In the genomic region with DNA sequence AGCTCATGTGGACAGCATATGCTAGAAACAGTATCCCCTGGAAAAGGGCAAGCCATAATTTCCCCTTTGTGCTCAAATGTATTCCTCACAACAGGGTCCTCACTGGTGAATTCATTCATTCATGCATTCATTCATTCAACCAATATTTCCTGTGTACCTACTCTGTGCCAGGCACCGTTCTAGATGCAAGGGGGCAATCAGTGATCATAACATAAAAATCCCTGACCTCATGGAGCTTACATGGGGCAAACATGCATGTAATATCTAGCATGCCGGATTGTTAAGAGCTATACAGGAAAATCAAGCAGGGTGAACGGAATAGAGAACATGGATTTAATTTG, we compare ENCODE assay signal across 13 cellular contexts. TPM values are rescaled to one million over a fixed set of nuclear protein-coding genes. Genes with fewer than 3 reads are reported as not detected.
A peak's percentile ranks its signal among the peaks of the same experiment; 100 is the strongest.
DNase-seq lines count a peak whose midpoint lies in the region; ATAC-seq and TF ChIP-seq lines count a peak whose summit lies in the region.
"Had no signal": no experiment of that assay in that cellular context is flagged by ENCODE, and none has a peak within 500 bp of the region (broad histone marks: within the 10 kb centered on the region; RNA-seq: fewer than 3 reads in every experiment).

No MANE protein-coding gene starts in this region.

- H3K27ac ChIP-seq in OCI-LY1 (ENCODE audit: low read depth, low read length, poor library complexity, severe bottlenecking), result peak overlapping the region; percentile 57
- H3K27ac ChIP-seq: thyroid gland had no signal

- H3K9me2 ChIP-seq in OCI-LY1 (ENCODE audit: low read depth, low read length), result no peaks in the 10 kb centered on the region

- H3K9me3 Mint-ChIP-seq in T-helper 2 cell treated with Interferon-gamma antibody and Interleukin-4, amounts not matched to agents 5 μg/mL and 100 μg/mL, for 36 hours, result no peaks in the 10 kb centered on the region
- no peaks in the 10 kb centered on the region for H3K9me3 Mint-ChIP-seq in chondrocyte (ENCODE audit: low read depth)
- no peaks in the 10 kb centered on the region for H3K9me3 Mint-ChIP-seq in osteocyte (ENCODE audit: unreplicated experiment)

- TF ChIP-seq CTCF in OCI-LY1 (IDR thresholded peaks at IDR 0.05; ENCODE audit: low read length), result no peak
- no peak for TF ChIP-seq CTCF in chondrocyte (IDR thresholded peaks at IDR 0.05)
- no peak for TF ChIP-seq CTCF in osteocyte (IDR thresholded peaks at IDR 0.05)

- H3K9ac ChIP-seq in OCI-LY1 (ENCODE audit: low read length), result peak overlapping the region; percentile 29; the same call in 1 of the 2 replicates

- peak overlapping the region; percentile 75 for H3K4me3 ChIP-seq in OCI-LY1 (ENCODE audit: low read depth, low read length, poor library complexity, severe bottlenecking)
- H3K4me3 ChIP-seq: thyroid gland had no signal

- DNase-seq in T-helper 2 cell treated with Interferon-gamma antibody and Interleukin-4, amounts not matched to agents 5 μg/mL and 100 μg/mL, for 36 hours (ENCODE audit: low spot score), result no peak
- no peak for DNase-seq in T-helper 2 cell
- DNase-seq in chondrocyte (ENCODE audit: low spot score), result no peak
- DNase-seq in osteocyte (ENCODE audit: extremely low spot score, unreplicated experiment), result no peak
- no peak for DNase-seq in effector CD8-positive, alpha-beta T cell (lab: John Stamatoyannopoulos, UW)
- no peak for DNase-seq in stimulated activated naive CD4-positive, alpha-beta T cell (lab: John Stamatoyannopoulos, UW)
- DNase-seq: 8988T, DMS 273 treated with DMSO at 0.1 percent for 48 hours, NCI-H1105 treated with DMSO at 0.1 percent for 48 hours, NCI-H510A, thyroid gland had no signal

- H3K9me3 ChIP-seq in OCI-LY1 (ENCODE audit: low read length), result no peaks in the 10 kb centered on the region
- H3K9me3 ChIP-seq: thyroid gland had no signal

- H3K79me2 ChIP-seq in OCI-LY1 (ENCODE audit: insufficient read depth, low read length), result peaks cover 82% of the 10 kb centered on the region

- H3K36me3 ChIP-seq in OCI-LY1 (ENCODE audit: insufficient read depth, low read length), result peaks cover 53% of the 10 kb centered on the region

- H3K4me1 Mint-ChIP-seq in T-helper 2 cell treated with Interferon-gamma antibody and Interleukin-4, amounts not matched to agents 5 μg/mL and 100 μg/mL, for 36 hours (ENCODE audit: low read depth), result peaks cover 50% of the 10 kb centered on the region
- peaks cover 47% of the 10 kb centered on the region for H3K4me1 Mint-ChIP-seq in chondrocyte (ENCODE audit: low read depth)
- peaks cover 41% of the 10 kb centered on the region for H3K4me1 Mint-ChIP-seq in osteocyte (ENCODE audit: unreplicated experiment)

- peaks cover 44% of the 10 kb centered on the region for H3K36me3 Mint-ChIP-seq in T-helper 2 cell treated with Interferon-gamma antibody and Interleukin-4, amounts not matched to agents 5 μg/mL and 100 μg/mL, for 36 hours (ENCODE audit: low read depth)
- no peaks in the 10 kb centered on the region for H3K36me3 Mint-ChIP-seq in chondrocyte (ENCODE audit: low read depth)
- peaks cover 11% of the 10 kb centered on the region for H3K36me3 Mint-ChIP-seq in osteocyte (ENCODE audit: unreplicated experiment)

- H3K4me3 Mint-ChIP-seq in T-helper 2 cell treated with Interferon-gamma antibody and Interleukin-4, amounts not matched to agents 5 μg/mL and 100 μg/mL, for 36 hours, result peak overlapping the region; percentile 99
- peak overlapping the region; percentile 20 for H3K4me3 Mint-ChIP-seq in chondrocyte (ENCODE audit: unreplicated experiment)
- peak overlapping the region; percentile 92 for H3K4me3 Mint-ChIP-seq in osteocyte (ENCODE audit: unreplicated experiment)

- ATAC-seq in GM21528 (IDR thresholded peaks at IDR 0.05; ENCODE audit: low FRiP score, unreplicated experiment), result no peak

- H4K20me1 ChIP-seq in OCI-LY1 (ENCODE audit: insufficient read depth, low read length), result no peaks in the 10 kb centered on the region

- no peaks in the 10 kb centered on the region for H3F3A ChIP-seq in OCI-LY1 (ENCODE audit: insufficient read depth, low read length)

- no peak overlapping the region for H3K27ac Mint-ChIP-seq in T-helper 2 cell treated with Interferon-gamma antibody and Interleukin-4, amounts not matched to agents 5 μg/mL and 100 μg/mL, for 36 hours
- no peak overlapping the region for H3K27ac Mint-ChIP-seq in chondrocyte (ENCODE audit: unreplicated experiment)
- no peak overlapping the region for H3K27ac Mint-ChIP-seq in osteocyte (ENCODE audit: unreplicated experiment)

- H3K4me2 ChIP-seq in OCI-LY1 (ENCODE audit: low read length), result peak overlapping the region; percentile 100

- H3K4me1 ChIP-seq in OCI-LY1 (ENCODE audit: insufficient read depth, low read length, severe bottlenecking), result peaks cover 57% of the 10 kb centered on the region

- H3K27me3 ChIP-seq in OCI-LY1 (ENCODE audit: insufficient read depth, low read length), result no peaks in the 10 kb centered on the region
- H3K27me3 ChIP-seq: thyroid gland had no signal

- H3K27me3 Mint-ChIP-seq in T-helper 2 cell treated with Interferon-gamma antibody and Interleukin-4, amounts not matched to agents 5 μg/mL and 100 μg/mL, for 36 hours (ENCODE audit: low read depth), result no peaks in the 10 kb centered on the region
- H3K27me3 Mint-ChIP-seq in chondrocyte (ENCODE audit: low read depth) (no peaks in the 10 kb centered on the region), osteocyte (ENCODE audit: unreplicated experiment) (no peaks in the 10 kb centered on the region)

- H2AFZ ChIP-seq in OCI-LY1 (ENCODE audit: low read length), result no peak overlapping the region

RNA-seq across cellular contexts. Expression of a gene that starts 2.6 kb away (rescaled TPM):
- total RNA-seq in chondrocyte (53.5 to 65.5 TPM (median 57.7 TPM) in 3 replicates), osteocyte (74.9 and 81.9 TPM in 2 replicates)

Comparison
In these comparisons a context has a peak if more than half of its experiments do, and no peak if none do; other contexts are left out.
1. H3K4me3 Mint-ChIP-seq: peak in every context shown above with its lines; median percentile 99 in T-helper 2 cell treated with Interferon-gamma antibody and Interleukin-4, amounts not matched to agents 5 μg/mL and 100 μg/mL, for 36 hours; 92 in osteocyte; 20 in chondrocyte.